ENCODE assay signal across 25 cellular contexts in the genomic region with DNA sequence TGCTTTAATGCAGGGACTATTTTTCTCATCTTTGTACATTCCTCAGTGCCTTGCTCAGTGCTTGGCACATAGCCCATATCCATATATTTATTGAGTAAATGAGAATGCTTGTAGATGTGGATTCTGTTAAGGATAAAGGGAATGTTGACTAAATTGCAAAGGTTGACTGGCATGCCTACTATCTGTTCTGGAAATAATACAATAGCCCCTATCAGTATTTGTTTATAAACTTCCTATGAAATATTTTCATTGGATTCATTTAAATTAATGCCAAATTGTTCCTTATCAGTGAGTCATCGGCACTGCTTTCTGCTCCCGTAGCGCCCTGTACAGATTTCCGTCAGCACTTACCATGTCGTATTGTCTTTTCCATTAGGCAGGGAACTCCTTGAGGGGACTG. TPM values are rescaled to one million over a fixed set of nuclear protein-coding genes. Genes with fewer than 3 reads are reported as not detected.
DNase-seq lines count a peak whose midpoint lies in the region; TF ChIP-seq lines count a peak whose summit lies in the region.
"Had no signal": no experiment of that assay in that cellular context is flagged by ENCODE, and none has a peak within 500 bp of the region (broad histone marks: within the 10 kb centered on the region; RNA-seq: fewer than 3 reads in every experiment).

No MANE protein-coding gene starts in this region.

- peak overlapping the region; percentile 82 for H3K27ac ChIP-seq in stomach smooth muscle (ENCODE audit: low read length)
- H3K27ac ChIP-seq: SJSA1 had no signal

- H3K4me1 ChIP-seq in stomach smooth muscle (ENCODE audit: control insufficient read depth, insufficient read depth, low read length), result peaks cover 15% of the 10 kb centered on the region

- H3K27me3 ChIP-seq in stomach smooth muscle (ENCODE audit: control insufficient read depth in 1 of 2, insufficient read depth in 2 of 2, low read length in 2 of 2), result no peaks in the 10 kb centered on the region
- H3K27me3 ChIP-seq: SJSA1, spleen had no signal

- H3K9me3 Mint-ChIP-seq in HFFc6, result no peaks in the 10 kb centered on the region
- H3K9me3 Mint-ChIP-seq: activated CD4-positive, alpha-beta T cell treated with anti-CD3 and anti-CD28 coated beads, Interleukin-2, amount 10 ng/mL, durations not matched to agents 24 days and 14 days; activated naive CD8-positive, alpha-beta T cell treated with anti-CD3 and anti-CD28 coated beads, Interleukin-2, amount 10 ng/mL, durations not matched to agents 7 days and 5 days; activated T-helper 17 cell treated with anti-CD3 and anti-CD28 coated beads, Interleukin-2, amount 50 U/mL, for 72 hours; GM23338; stimulated activated naive CD8-positive, alpha-beta T cell treated with anti-CD3 and anti-CD28 coated beads, Interleukin-15, amount 100 ng/mL, for 72 hours had no signal

- no peaks in the 10 kb centered on the region for H3K36me3 ChIP-seq in stomach smooth muscle (ENCODE audit: control insufficient read depth in 2 of 2, insufficient read depth in 2 of 2, low read length in 2 of 2)
- H3K36me3 ChIP-seq: SJSA1 had no signal

- in situ Hi-C loops in astrocyte of the spinal cord (cut with HindIII; ENCODE audit: low sequenced_read_pairs), result no loop called here

- H3K27me3 Mint-ChIP-seq in HFFc6 (ENCODE audit: insufficient read depth), result no peaks in the 10 kb centered on the region; the same call in none of the 2 replicates
- H3K27me3 Mint-ChIP-seq: activated CD4-positive, alpha-beta T cell treated with anti-CD3 and anti-CD28 coated beads, Interleukin-2, amount 10 ng/mL, durations not matched to agents 24 days and 14 days; activated naive CD8-positive, alpha-beta T cell treated with anti-CD3 and anti-CD28 coated beads, Interleukin-2, amount 10 ng/mL, durations not matched to agents 7 days and 5 days; activated T-helper 17 cell treated with anti-CD3 and anti-CD28 coated beads, Interleukin-2, amount 50 U/mL, for 72 hours; B cell; stimulated activated naive CD8-positive, alpha-beta T cell treated with anti-CD3 and anti-CD28 coated beads, Interleukin-15, amount 100 ng/mL, for 72 hours; T-helper 17 cell had no signal

- H3K27ac Mint-ChIP-seq in HFFc6, result no peak overlapping the region
- H3K27ac Mint-ChIP-seq: activated CD4-positive, alpha-beta T cell treated with anti-CD3 and anti-CD28 coated beads, Interleukin-2, amount 10 ng/mL, durations not matched to agents 24 days and 14 days; activated naive CD8-positive, alpha-beta T cell treated with anti-CD3 and anti-CD28 coated beads, Interleukin-2, amount 10 ng/mL, durations not matched to agents 7 days and 5 days; activated T-helper 17 cell treated with anti-CD3 and anti-CD28 coated beads, Interleukin-2, amount 50 U/mL, for 72 hours; B cell; GM23338; stimulated activated naive CD8-positive, alpha-beta T cell treated with anti-CD3 and anti-CD28 coated beads, Interleukin-15, amount 100 ng/mL, for 72 hours; T-helper 17 cell had no signal

- H3K9ac ChIP-seq in stomach smooth muscle (ENCODE audit: low read length in 2 of 2), result no peak overlapping the region

- H3K4me1 Mint-ChIP-seq in HFFc6 (ENCODE audit: low read depth), result peaks cover 43% of the 10 kb centered on the region
- H3K4me1 Mint-ChIP-seq: GM23338 had no signal

- H3K36me3 Mint-ChIP-seq in HFFc6 (ENCODE audit: low read depth), result 0 out of 2 replicates have a peak, but pooled peaks cover 4% of the 10 kb centered on the region

- H3K4me3 Mint-ChIP-seq in HFFc6, result no peak overlapping the region
- H3K4me3 Mint-ChIP-seq: activated CD4-positive, alpha-beta T cell treated with anti-CD3 and anti-CD28 coated beads, Interleukin-2, amount 10 ng/mL, durations not matched to agents 24 days and 14 days; activated naive CD8-positive, alpha-beta T cell treated with anti-CD3 and anti-CD28 coated beads, Interleukin-2, amount 10 ng/mL, durations not matched to agents 7 days and 5 days; activated T-helper 17 cell treated with anti-CD3 and anti-CD28 coated beads, Interleukin-2, amount 50 U/mL, for 72 hours; B cell; GM23338; stimulated activated naive CD8-positive, alpha-beta T cell treated with anti-CD3 and anti-CD28 coated beads, Interleukin-15, amount 100 ng/mL, for 72 hours; T-helper 17 cell had no signal

- DNase-seq in HFFc6, result peak; percentile 28
- peak; percentile 56 for DNase-seq in astrocyte of the spinal cord (ENCODE audit: low read depth, low spot score)
- peak; percentile 75 for DNase-seq in fibroblast of the aortic adventitia (ENCODE audit: low read depth)
- DNase-seq in NCI-H748 (lab: John Stamatoyannopoulos, UW; ENCODE audit: unreplicated experiment), result no peak
- DNase-seq in H4 (ENCODE audit: low spot score), result no peak
- no peak for DNase-seq in midbrain (lab: John Stamatoyannopoulos, UW)
- no peak for DNase-seq in DMS153 (lab: John Stamatoyannopoulos, UW)
- DNase-seq: activated CD4-positive, alpha-beta T cell treated with anti-CD3 and anti-CD28 coated beads, Interleukin-2, amount 10 ng/mL, durations not matched to agents 24 days and 14 days; activated naive CD8-positive, alpha-beta T cell treated with anti-CD3 and anti-CD28 coated beads, Interleukin-2, amount 10 ng/mL, durations not matched to agents 7 days and 5 days; glutamatergic neuron; NCI-H1930; NCI-H446; spleen; stimulated activated CD4-positive, alpha-beta T cell treated with anti-CD3 and anti-CD28 coated beads, Interleukin-4, amount 100 ng/mL, for 24 hours; stimulated activated naive CD8-positive, alpha-beta T cell treated with anti-CD3 and anti-CD28 coated beads, Interleukin-15, amount 100 ng/mL, for 72 hours; T-helper 17 cell had no signal

- TF ChIP-seq CTCF in HFFc6 (IDR thresholded peaks at IDR 0.05) (no peak), astrocyte of the spinal cord (IDR thresholded peaks at IDR 0.05; ENCODE audit: low read depth, low read length) (no peak), fibroblast of the aortic adventitia (IDR thresholded peaks at IDR 0.05; ENCODE audit: insufficient read depth, low read length) (no peak)

- H3K4me3 ChIP-seq in astrocyte of the spinal cord (ENCODE audit: low read depth, low read length) (no peak overlapping the region), fibroblast of the aortic adventitia (ENCODE audit: low read depth, low read length) (no peak overlapping the region), stomach smooth muscle (ENCODE audit: low read length in 2 of 2) (no peak overlapping the region)
- H3K4me3 ChIP-seq: GM23338, SJSA1, spleen had no signal

- H3K9me3 ChIP-seq in stomach smooth muscle (ENCODE audit: control insufficient read depth in 2 of 2, low read length in 2 of 2), result no peaks in the 10 kb centered on the region
- H3K9me3 ChIP-seq: SJSA1, spleen had no signal

RNA-seq across cellular contexts. Expression of a gene that starts 8.0 kb away (rescaled TPM):
- total RNA-seq in HFFc6 (2021; fragmentation: NEBNext Ultra II Directional; extraction: Animal tissue kit (Norgen Biotek cat#: 25700)), result 10 to 100 TPM; 36.7 to 41.6 (median 38.7) TPM
- total RNA-seq in fibroblast of the aortic adventitia (ENCODE audit: low replicate concordance), result 13.0 and 22.9 TPM in 2 replicates
- 19.1 and 25.8 TPM in 2 replicates for total RNA-seq in H4 (2014; rRNA removed; shearing (Covaris generic))

RNA-seq across cellular contexts. Expression of a gene that starts 8.4 kb away (rescaled TPM):
- total RNA-seq in HFFc6 (2021; fragmentation: NEBNext Ultra II Directional; extraction: Animal tissue kit (Norgen Biotek cat#: 25700)), result 1 to 10 TPM; 2.3 to 4.0 (median 3.4) TPM
- total RNA-seq in fibroblast of the aortic adventitia (ENCODE audit: low replicate concordance), result 3.5 and 13.0 TPM in 2 replicates
- total RNA-seq in H4 (2014; rRNA removed; shearing (Covaris generic)), result 1.4 and 2.6 TPM in 2 replicates

RNA-seq across cellular contexts. Expression of a gene that starts 58.6 kb away (rescaled TPM):
- not detected for total RNA-seq in HFFc6 (2021; fragmentation: NEBNext Ultra II Directional; extraction: Animal tissue kit (Norgen Biotek cat#: 25700))
- not detected in 2 replicates for total RNA-seq in fibroblast of the aortic adventitia (ENCODE audit: low replicate concordance)
- not detected in 2 replicates for total RNA-seq in H4 (2014; rRNA removed; shearing (Covaris generic))
- total RNA-seq: activated CD4-positive, alpha-beta T cell treated with anti-CD3 and anti-CD28 coated beads, Interleukin-2, amount 10 ng/mL, durations not matched to agents 24 days and 14 days; activated naive CD8-positive, alpha-beta T cell treated with anti-CD3 and anti-CD28 coated beads, Interleukin-2, amount 10 ng/mL, durations not matched to agents 7 days and 5 days; activated T-helper 17 cell treated with anti-CD3 and anti-CD28 coated beads, Interleukin-2, amount 50 U/mL, for 72 hours; B cell; cardiac septum; GM23338; HT1080; mononuclear cell; SJSA1; spleen; T-helper 17 cell; urinary bladder had no signal

Comparison
In these comparisons a context has a peak if more than half of its experiments do, and no peak if none do; other contexts are left out.
1. DNase-seq: peak in HFFc6 (single experiment), astrocyte of the spinal cord (single experiment) and fibroblast of the aortic adventitia (single experiment); none in NCI-H748 (single experiment), H4 (single experiment), midbrain (single experiment) and DMS153 (single experiment).